ENCODE assay signal across 24 cellular contexts in genomic region chr9:98066235-98066634, GRCh38.
"Had no signal": no experiment of that assay in that cellular context is flagged by ENCODE, and none has a peak within 500 bp of the region (broad histone marks: within the 10 kb centered on the region; RNA-seq: fewer than 3 reads in every experiment).

No MANE protein-coding gene starts in this region.

- H3K4me3 ChIP-seq: SJCRH30 had no signal

- ATAC-seq: activated T-helper 17 cell treated with anti-CD3 and anti-CD28 coated beads, Interleukin-2, amount 50 U/mL, for 72 hours; Panc1 had no signal

- H3K9me3 ChIP-seq: SJCRH30, SK-N-SH had no signal

- DNase-seq: activated CD4-positive, alpha-beta memory T cell treated with anti-CD3 and anti-CD28 coated beads, Interleukin-2, amount 10 ng/mL, durations not matched to agents 7 days and 5 days; activated CD4-positive, alpha-beta T cell treated with anti-CD3 and anti-CD28 coated beads, Interleukin-2, amount 10 ng/mL, durations not matched to agents 7 days and 5 days; activated CD4-positive, CD25-positive, alpha-beta regulatory T cell; activated gamma-delta T cell; activated naive CD4-positive, alpha-beta T cell treated with anti-CD3 and anti-CD28 coated beads for 36 hours; activated T-cell treated with anti-CD3 and anti-CD28 coated beads for 4 hours; activated T-cell treated with anti-CD3 and anti-CD28 coated beads, Interleukin-2, amount 50 U/mL, for 48 hours; amygdala; MM.1S; NCI-H1105 treated with DMSO at 0.1 percent for 48 hours; NCI-H1930; NCI-H2171 treated with DMSO at 0.1 percent for 48 hours; NCI-H345; NCI-H510A; NCI-H526 treated with DMSO at 0.1 percent for 48 hours; NCI-H82; Right ventricle myocardium superior; SJCRH30; SK-N-SH; T-helper 1 cell had no signal

- H3K27me3 ChIP-seq: SJCRH30 had no signal

- H3K4me1 ChIP-seq: SJCRH30 had no signal

- H3K27ac ChIP-seq: RWPE1, SJCRH30, VCaP had no signal
